8 cellular contexts compared by ENCODE assay signal in genomic region chr1:31944205-31945089, GRCh38. TPM values are rescaled to one million over a fixed set of nuclear protein-coding genes. Genes with fewer than 3 reads are reported as not detected.
DNase-seq lines count a peak whose midpoint lies in the region; ATAC-seq, FAIRE-seq and TF ChIP-seq lines count a peak whose summit lies in the region.

No MANE protein-coding gene starts in this region.

- H3K9me3 Mint-ChIP-seq in activated naive CD4-positive, alpha-beta T cell treated with anti-CD3 and anti-CD28 coated beads, Interleukin-2, amount 10 ng/mL, durations not matched to agents 7 days and 5 days: no peaks in the 10 kb centered on the region

- H2AK5ac ChIP-seq in trophoblast cell (ENCODE audit: low read length): peak overlapping the region; percentile 8

- H3K4me1 ChIP-seq in Peyer's patch (peaks cover 0 to 28% (median 17%) of the 10 kb centered on the region in 4 donors), cardiac muscle cell (ENCODE audit: low read depth) (peaks cover 10% of the 10 kb centered on the region), trophoblast cell (ENCODE audit: control insufficient read depth in 1 of 2, insufficient read depth in 2 of 2, low read length in 2 of 2) (peaks cover 11 to 14% of the 10 kb centered on the region in 2 experiments), upper lobe of right lung (peaks cover 45% of the 10 kb centered on the region)

- H3K27me3 Mint-ChIP-seq in activated naive CD4-positive, alpha-beta T cell treated with anti-CD3 and anti-CD28 coated beads, Interleukin-2, amount 10 ng/mL, durations not matched to agents 7 days and 5 days: no peaks in the 10 kb centered on the region

- peak overlapping the region; percentile 44 to 63 (median 52) for H3K4me3 ChIP-seq in Peyer's patch
- H3K4me3 ChIP-seq in cardiac muscle cell: peak overlapping the region; percentile 19
- H3K4me3 ChIP-seq in trophoblast cell (ENCODE audit: low read depth, low read length): peak overlapping the region; percentile 51
- H3K4me3 ChIP-seq in upper lobe of right lung: peak overlapping the region; percentile 51

- H3K23ac ChIP-seq in trophoblast cell (ENCODE audit: low read length): no peak overlapping the region

- H3K14ac ChIP-seq in trophoblast cell (ENCODE audit: low read length): peak overlapping the region; percentile 83

- H3K4me1 Mint-ChIP-seq in activated naive CD4-positive, alpha-beta T cell treated with anti-CD3 and anti-CD28 coated beads, Interleukin-2, amount 10 ng/mL, durations not matched to agents 7 days and 5 days: peaks cover 69% of the 10 kb centered on the region

- H4K91ac ChIP-seq in trophoblast cell (ENCODE audit: low read depth, low read length): peak overlapping the region; percentile 93

- H4K12ac ChIP-seq in trophoblast cell (ENCODE audit: low read depth, low read length): peak overlapping the region; percentile 50

- DNase-seq in GM18507 (ENCODE audit: extremely low spot score, insufficient read length, low read depth) (no peak), Peyer's patch (peak; percentile 92 to 98 (median 98)), cardiac muscle cell (ENCODE audit: low read depth in 1 of 2, low spot score in 1 of 2) (peak; percentile 93 to 98), trophoblast cell (peak; percentile 70 to 76), upper lobe of right lung (peak; percentile 94)
- DNase-seq in activated naive CD4-positive, alpha-beta T cell treated with anti-CD3 and anti-CD28 coated beads, Interleukin-2, amount 10 ng/mL, durations not matched to agents 7 days and 5 days: peak; percentile 96

- H2BK12ac ChIP-seq in trophoblast cell (ENCODE audit: low read length): peak overlapping the region; percentile 51

- H3K18ac ChIP-seq in trophoblast cell (ENCODE audit: low read length): peak overlapping the region; percentile 88

- peak overlapping the region; percentile 42 for H3K4ac ChIP-seq in trophoblast cell (ENCODE audit: low read depth, low read length)

- ATAC-seq in HG02981 (IDR thresholded peaks at IDR 0.05; ENCODE audit: unreplicated experiment) (peak; percentile 66), upper lobe of right lung (peak; percentile 95), GM18520 (IDR thresholded peaks at IDR 0.05; ENCODE audit: unreplicated experiment) (no peak)

- H3K36me3 Mint-ChIP-seq in activated naive CD4-positive, alpha-beta T cell treated with anti-CD3 and anti-CD28 coated beads, Interleukin-2, amount 10 ng/mL, durations not matched to agents 7 days and 5 days: no peaks in the 10 kb centered on the region

- H3K27ac ChIP-seq in Peyer's patch (peak overlapping the region; percentile 93 to 98 (median 94)), cardiac muscle cell (peak overlapping the region; percentile 93), trophoblast cell (ENCODE audit: low read depth, low read length) (peak overlapping the region; percentile 80), upper lobe of right lung (peak overlapping the region; percentile 98)

- peak overlapping the region; percentile 98 for H3K27ac Mint-ChIP-seq in activated naive CD4-positive, alpha-beta T cell treated with anti-CD3 and anti-CD28 coated beads, Interleukin-2, amount 10 ng/mL, durations not matched to agents 7 days and 5 days

- H3K36me3 ChIP-seq in Peyer's patch: no peaks in the 10 kb centered on the region
- no peaks in the 10 kb centered on the region for H3K36me3 ChIP-seq in cardiac muscle cell
- no peaks in the 10 kb centered on the region for H3K36me3 ChIP-seq in trophoblast cell (ENCODE audit: control insufficient read depth in 1 of 2, insufficient read depth in 2 of 2, low read length in 2 of 2)
- no peaks in the 10 kb centered on the region for H3K36me3 ChIP-seq in upper lobe of right lung

- no peak for TF ChIP-seq CTCF in Peyer's patch (IDR thresholded peaks at IDR 0.05)
- no peak for TF ChIP-seq CTCF in cardiac muscle cell (IDR thresholded peaks at IDR 0.05; ENCODE audit: low read depth, low read length)
- no peak for TF ChIP-seq CTCF in upper lobe of right lung (IDR thresholded peaks at IDR 0.05)

- peak; percentile 82 for FAIRE-seq in GM18507 (lab: Jason Lieb, UNC)

- peak overlapping the region; percentile 94 for H4K8ac ChIP-seq in trophoblast cell (ENCODE audit: low read depth, low read length)

- H3K9me3 ChIP-seq in Peyer's patch (no peaks in the 10 kb centered on the region), cardiac muscle cell (ENCODE audit: low read depth) (no peaks in the 10 kb centered on the region), trophoblast cell (ENCODE audit: insufficient read depth, low read depth, low read length) (no peaks in the 10 kb centered on the region), upper lobe of right lung (no peaks in the 10 kb centered on the region)

- CTCF ChIA-PET in activated naive CD4-positive, alpha-beta T cell treated with anti-CD3 and anti-CD28 coated beads, Interleukin-2, amount 10 ng/mL, durations not matched to agents 7 days and 5 days (lab: Charles Lee): interaction anchor here (0.6 to 14.9 kb wide), 4 partner anchors 11 to 155 kb away, joined by 3 to 410 read pairs (median 13); no protein-coding TSS in a partner anchor

- peaks cover 11% of the 10 kb centered on the region for H3K79me1 ChIP-seq in trophoblast cell (ENCODE audit: low read length)

- TF ChIP-seq POLR2A in Peyer's patch (IDR thresholded peaks at IDR 0.05): peak; percentile 47 to 71

- H3K79me2 ChIP-seq in trophoblast cell (ENCODE audit: control insufficient read depth, insufficient read depth, low read length, poor library complexity): peaks cover 5% of the 10 kb centered on the region

- intact Hi-C loops in upper lobe of right lung (cut with DNase I): no loop called here

- H3K4me3 Mint-ChIP-seq in activated naive CD4-positive, alpha-beta T cell treated with anti-CD3 and anti-CD28 coated beads, Interleukin-2, amount 10 ng/mL, durations not matched to agents 7 days and 5 days: peak overlapping the region; percentile 75

- no peak overlapping the region for H3K9ac ChIP-seq in trophoblast cell (ENCODE audit: low read length)

- peak overlapping the region; percentile 92 for H2BK120ac ChIP-seq in trophoblast cell (ENCODE audit: insufficient read depth, low read length, poor library complexity)

- peak overlapping the region; percentile 76 for H3K4me2 ChIP-seq in trophoblast cell (ENCODE audit: low read length)

- WGBS in trophoblast cell (ENCODE audit: extremely low coverage, insufficient coverage, insufficient read length): no CpG with 5 or more reads among the region's 56 CpGs

- H3K27me3 ChIP-seq in Peyer's patch (no peaks in the 10 kb centered on the region), cardiac muscle cell (no peaks in the 10 kb centered on the region), trophoblast cell (ENCODE audit: insufficient read depth, low read length) (no peaks in the 10 kb centered on the region), upper lobe of right lung (no peaks in the 10 kb centered on the region)

- H2BK5ac ChIP-seq in trophoblast cell (ENCODE audit: low read depth, low read length, poor library complexity): peak overlapping the region; percentile 63

- H2AFZ ChIP-seq in trophoblast cell (ENCODE audit: insufficient read depth, low read length, poor library complexity): peak overlapping the region; percentile 82

RNA-seq across cellular contexts. Expression of gene PTP4A2, which starts 6.3 kb away (rescaled TPM):
- total RNA-seq in Peyer's patch (100 to 1,000 TPM; 103 to 165 (median 122) TPM), cardiac muscle cell (105 and 161 TPM in 2 replicates), upper lobe of right lung (244 TPM)
- polyA plus RNA-seq in cardiac muscle cell: 285 and 366 TPM in 2 replicates
- 646 and 682 TPM in 2 replicates for polyA plus RNA-seq in trophoblast cell (2013)
